Comparison of ENCODE assay signal across 22 cellular contexts in the genomic region with DNA sequence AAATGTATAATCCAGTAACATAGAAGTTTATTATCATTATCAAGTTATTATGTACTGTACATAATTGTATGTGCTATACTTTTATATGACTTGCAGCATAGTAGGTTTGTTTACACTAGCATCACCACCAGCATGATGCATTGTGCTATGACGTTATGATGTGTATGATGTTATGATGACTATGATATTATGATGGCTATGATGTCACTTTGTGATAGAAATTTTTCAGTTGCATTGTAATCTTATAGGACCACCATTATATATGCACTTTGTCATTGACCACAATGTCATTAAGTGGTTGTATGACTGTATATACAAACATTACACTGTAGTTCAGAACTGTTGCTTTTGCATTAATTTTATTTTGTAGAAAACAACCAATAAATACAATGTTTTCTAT.
"Had no signal": no experiment of that assay in that cellular context is flagged by ENCODE, and none has a peak within 500 bp of the region (broad histone marks: within the 10 kb centered on the region; RNA-seq: fewer than 3 reads in every experiment).

No MANE protein-coding gene starts in this region.

- H3K9me3 ChIP-seq: ovary, sigmoid colon, upper lobe of right lung had no signal

- ATAC-seq: left lung; natural killer cell treated with Interleukin-12 subunit alpha and Interleukin-12 subunit beta and Interleukin-15 and Interleukin-18, amount 100 ng/mL, for 72 hours; right cardiac atrium; stimulated activated effector memory CD8-positive, alpha-beta T cell treated with anti-CD3 and anti-CD28 coated beads, Interleukin-12 subunit alpha, Interleukin-12 subunit beta, amount 100 ng/mL, for 72 hours; upper lobe of right lung had no signal

- H3K27ac ChIP-seq: hepatocyte, left lung, ovary, sigmoid colon, spleen, suprapubic skin, thoracic aorta, tibial artery, upper lobe of right lung had no signal

- H3K36me3 ChIP-seq: left lung, ovary, sigmoid colon, spleen, suprapubic skin, thoracic aorta, tibial artery, upper lobe of right lung had no signal

- H3K4me1 ChIP-seq: left lung, sigmoid colon, spleen, suprapubic skin, tibial artery, upper lobe of right lung had no signal

- DNase-seq: islet precursor cell; left lung; mesendoderm; naive B cell; ovary; retina; right cardiac atrium; sigmoid colon; small intestine; spleen; stimulated activated CD4-positive, alpha-beta T cell treated with anti-CD3 and anti-CD28 coated beads, Interleukin-4, amount 100 ng/mL, for 24 hours; stimulated activated naive CD4-positive, alpha-beta T cell; tibial artery; trophoblast cell; upper lobe of right lung had no signal

- H3K27me3 ChIP-seq: hepatocyte, left lung, ovary, sigmoid colon, spleen, suprapubic skin, tibial artery, upper lobe of right lung had no signal

- FAIRE-seq: urothelium cell line had no signal

- H3K4me3 ChIP-seq: hepatocyte, left lung, lung, ovary, sigmoid colon, spleen, suprapubic skin, thoracic aorta, tibial artery, upper lobe of right lung had no signal
